ENCODE assay signal across 8 cellular contexts in the genomic region with DNA sequence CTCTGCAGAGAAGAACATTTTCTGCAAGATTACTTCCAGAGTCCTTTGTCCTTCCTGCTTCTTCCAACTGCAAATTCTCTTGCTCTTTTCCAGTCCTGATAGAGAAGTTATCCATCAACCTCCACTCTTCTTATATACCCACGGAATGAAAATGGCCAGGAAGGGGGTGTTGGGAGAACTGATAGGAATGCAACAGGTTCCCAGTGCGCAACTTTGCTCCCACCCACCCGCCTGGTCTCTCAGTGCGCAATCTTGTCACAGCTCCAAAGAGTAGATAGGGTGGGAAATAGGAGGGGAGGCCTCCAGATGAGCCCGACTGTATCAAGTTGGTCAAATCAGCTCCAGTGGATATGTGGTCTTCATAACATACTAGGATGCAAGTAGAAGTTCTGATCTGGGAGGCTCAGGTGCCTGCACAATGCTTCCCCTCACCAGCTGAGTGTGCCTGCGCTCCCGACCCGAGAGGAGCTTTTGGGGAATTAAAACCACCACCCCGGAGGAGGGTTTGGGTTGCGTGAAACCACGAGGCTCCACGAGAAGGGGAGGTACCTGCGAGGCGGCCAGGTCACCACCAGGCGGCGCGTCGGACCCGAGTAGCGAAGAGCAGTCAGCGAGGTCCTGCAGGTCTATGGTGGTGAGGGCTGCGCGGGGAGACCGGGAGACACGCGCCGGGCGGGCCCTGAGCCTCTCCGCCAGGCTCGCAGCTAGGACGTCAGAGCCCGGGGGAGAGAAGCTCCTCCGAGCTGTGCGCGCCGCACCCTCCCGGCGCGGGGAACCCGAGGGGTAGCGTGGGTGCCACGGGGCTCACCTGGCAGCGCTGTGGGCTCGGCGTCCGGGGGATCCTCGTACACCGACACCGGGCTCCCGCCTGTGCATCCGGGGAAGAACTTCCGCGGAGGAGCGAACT. TPM values are rescaled to one million over a fixed set of nuclear protein-coding genes. Genes with fewer than 3 reads are reported as not detected.
A peak's percentile ranks its signal among the peaks of the same experiment; 100 is the strongest.
DNase-seq lines count a peak whose midpoint lies in the region; ATAC-seq, FAIRE-seq and TF ChIP-seq lines count a peak whose summit lies in the region.

No MANE protein-coding gene starts in this region.

- ATAC-seq in GM18511 (IDR thresholded peaks at IDR 0.05; ENCODE audit: unreplicated experiment) (peak; percentile 52), HG03139 (IDR thresholded peaks at IDR 0.05; ENCODE audit: unreplicated experiment) (peak; percentile 54)
- peak; percentile 70 for ATAC-seq in activated CD4-positive, alpha-beta T cell treated with anti-CD3 and anti-CD28 coated beads for 36 hours
- ATAC-seq in naive thymus-derived CD8-positive, alpha-beta T cell, result peak; percentile 52 to 55

- H3K79me2 ChIP-seq in endothelial cell of umbilical vein (ENCODE audit: control insufficient read depth, insufficient read depth, low read length), result no peaks in the 10 kb centered on the region

- TF ChIP-seq CTCF in AG09309 (IDR thresholded peaks at IDR 0.05; ENCODE audit: control insufficient read depth, insufficient read depth, low read depth, low read length, missing control alignments), result peak; percentile 74
- peak; percentile 75 to 77 for TF ChIP-seq CTCF in endothelial cell of umbilical vein (IDR thresholded peaks at IDR 0.05; ENCODE audit: extremely low read depth in 1 of 2, insufficient read depth in 1 of 2, low read depth in 1 of 2, low read length in 2 of 2)

- H3K27ac Mint-ChIP-seq in activated CD4-positive, alpha-beta T cell treated with anti-CD3 and anti-CD28 coated beads for 36 hours, result no peak overlapping the region
- no peak overlapping the region for H3K27ac Mint-ChIP-seq in naive thymus-derived CD8-positive, alpha-beta T cell

- intact Hi-C loops in activated CD4-positive, alpha-beta T cell treated with anti-CD3 and anti-CD28 coated beads for 36 hours (cut with DNase I, micrococcal nuclease), result loop anchor here (1.0 to 5.0 kb wide), 3 partner anchors 81 to 465 kb away; a partner anchor contains a TSS
- intact Hi-C loops in endothelial cell of umbilical vein (cut with micrococcal nuclease), result loop anchor here (5.0 kb wide), 2 partner anchors 466 to 1591 kb away; a partner anchor contains a TSS

- no peak overlapping the region for H3K27ac ChIP-seq in endothelial cell of umbilical vein (ENCODE audit: insufficient read depth, low read depth, low read length)

- H4K20me1 ChIP-seq in endothelial cell of umbilical vein (replicated peaks; ENCODE audit: control insufficient read depth, extremely low read depth, insufficient read depth, low read length), result no peaks in the 10 kb centered on the region

- peaks cover 78% of the 10 kb centered on the region for H3K27me3 Mint-ChIP-seq in activated CD4-positive, alpha-beta T cell treated with anti-CD3 and anti-CD28 coated beads for 36 hours
- H3K27me3 Mint-ChIP-seq in naive thymus-derived CD8-positive, alpha-beta T cell, result peaks cover 59 to 91% (median 82%) of the 10 kb centered on the region in 5 donors

- peak overlapping the region; percentile 58 for H2AFZ ChIP-seq in endothelial cell of umbilical vein (ENCODE audit: low read depth, low read length)

- no peak for TF ChIP-seq POLR2A in endothelial cell of umbilical vein (IDR thresholded peaks at IDR 0.05; ENCODE audit: low read depth, low read length)

- no peaks in the 10 kb centered on the region for H3K9me3 Mint-ChIP-seq in activated CD4-positive, alpha-beta T cell treated with anti-CD3 and anti-CD28 coated beads for 36 hours (ENCODE audit: low read depth)
- peaks cover 0 to 4% (median 0%) of the 10 kb centered on the region in 9 donors for H3K9me3 Mint-ChIP-seq in naive thymus-derived CD8-positive, alpha-beta T cell

- CTCF ChIA-PET in activated CD4-positive, alpha-beta T cell treated with anti-CD3 and anti-CD28 coated beads for 36 hours (lab: Charles Lee), result interaction anchor here (0.5 to 1.8 kb wide), 14 partner anchors 9 to 617 kb away, joined by 3 to 7 read pairs (median 4); a partner anchor contains a TSS
- CTCF ChIA-PET in endothelial cell of umbilical vein (lab: Charles Lee), result interaction anchor here (0.9 to 1.8 kb wide), 3 partner anchors 9 to 39 kb away, joined by 4 to 7 read pairs (median 4); no protein-coding TSS in a partner anchor

- H3K36me3 Mint-ChIP-seq in activated CD4-positive, alpha-beta T cell treated with anti-CD3 and anti-CD28 coated beads for 36 hours (ENCODE audit: low read depth), result no peaks in the 10 kb centered on the region
- peaks cover 0 to under 1% (median 0%) of the 10 kb centered on the region in 3 donors for H3K36me3 Mint-ChIP-seq in naive thymus-derived CD8-positive, alpha-beta T cell

- peaks cover 8% of the 10 kb centered on the region for H3K4me1 ChIP-seq in endothelial cell of umbilical vein (ENCODE audit: control insufficient read depth, extremely low read depth, insufficient read depth, low read length)

- H3K9ac ChIP-seq in endothelial cell of umbilical vein (replicated peaks; ENCODE audit: extremely low read depth, insufficient read depth, low read length), result no peak overlapping the region

- H3K4me3 Mint-ChIP-seq in activated CD4-positive, alpha-beta T cell treated with anti-CD3 and anti-CD28 coated beads for 36 hours, result peak overlapping the region; percentile 61
- peak overlapping the region; percentile 52 to 77 (median 71) for H3K4me3 Mint-ChIP-seq in naive thymus-derived CD8-positive, alpha-beta T cell

- H3K4me3 ChIP-seq in AG09309 (ENCODE audit: control insufficient read depth, low read depth, low read length) (peak overlapping the region; percentile 47), endothelial cell of umbilical vein (replicated peaks in 1 of 3; ENCODE audit: insufficient read depth in 1 of 3, low read depth in 1 of 3, low read length in 3 of 3) (peak overlapping the region in 1 of 3 experiments; percentile 25)

- peak overlapping the region; percentile 57 for H3K4me2 ChIP-seq in endothelial cell of umbilical vein (ENCODE audit: insufficient read depth, low read length)

- POLR2A ChIA-PET in activated CD4-positive, alpha-beta T cell treated with anti-CD3 and anti-CD28 coated beads for 36 hours (lab: Charles Lee), result no interaction called here
- POLR2A ChIA-PET in endothelial cell of umbilical vein (lab: Charles Lee), result no interaction called here
- POLR2A ChIA-PET in naive thymus-derived CD8-positive, alpha-beta T cell (lab: Charles Lee), result interaction anchor here (1.4 kb wide), 1 partner anchor 11 kb away, joined by 4 read pairs; no protein-coding TSS in a partner anchor

- H3K9me3 ChIP-seq in endothelial cell of umbilical vein (replicated peaks; ENCODE audit: control insufficient read depth, insufficient read depth, low read length), result no peaks in the 10 kb centered on the region

- FAIRE-seq in endothelial cell of umbilical vein (lab: Jason Lieb, UNC), result peak; percentile 47

- dilution Hi-C loops in endothelial cell of umbilical vein (cut with MboI; ENCODE audit: extremely low pct_ligation_motif_present, low sequenced_read_pairs), result no loop called here

- H3K27me3 ChIP-seq in endothelial cell of umbilical vein (ENCODE audit: control insufficient read depth in 2 of 2, insufficient read depth in 2 of 2, low read length in 2 of 2), result peaks cover 84 to 95% of the 10 kb centered on the region in 2 experiments

- DNase-seq in AG09309 (ENCODE audit: low read depth) (no peak), NCI-H2227 treated with DMSO at 0.1 percent for 48 hours (lab: John Stamatoyannopoulos, UW) (peak; percentile 41), endothelial cell of umbilical vein (ENCODE audit: low read depth, low spot score) (peak; percentile 51), cortex of kidney (lab: John Stamatoyannopoulos, UW) (no peak)
- DNase-seq in activated CD4-positive, alpha-beta T cell treated with anti-CD3 and anti-CD28 coated beads for 36 hours, result peak; percentile 88
- peak in 5 of 10 donors; percentile 14 to 40 (median 31) for DNase-seq in naive thymus-derived CD8-positive, alpha-beta T cell

- no peaks in the 10 kb centered on the region for H3K36me3 ChIP-seq in endothelial cell of umbilical vein (ENCODE audit: control insufficient read depth in 2 of 2, extremely low read depth in 1 of 2, insufficient read depth in 2 of 2, low read length in 2 of 2)

- no TSS peak for BruUV-seq in endothelial cell of umbilical vein (replicated peaks; lab: Mats Ljungman, UMichigan)

- H3K9me1 ChIP-seq in endothelial cell of umbilical vein (replicated peaks; ENCODE audit: control insufficient read depth, extremely low read depth, insufficient read depth, low read length), result no peaks in the 10 kb centered on the region

- H3K4me1 Mint-ChIP-seq in activated CD4-positive, alpha-beta T cell treated with anti-CD3 and anti-CD28 coated beads for 36 hours, result peaks cover 37% of the 10 kb centered on the region
- H3K4me1 Mint-ChIP-seq in naive thymus-derived CD8-positive, alpha-beta T cell, result peaks cover 20 to 45% (median 44%) of the 10 kb centered on the region in 4 donors

RNA-seq across cellular contexts. Expression of a gene that starts 0.8 kb away (rescaled TPM):
- not detected for total RNA-seq in activated CD4-positive, alpha-beta T cell treated with anti-CD3 and anti-CD28 coated beads for 36 hours
- not detected in 2 replicates for total RNA-seq in endothelial cell of umbilical vein
- polyA plus RNA-seq in endothelial cell of umbilical vein, result not detected in 2 replicates
- 0.04 TPM in 1 of 2 replicates, not detected in the other for polyA plus RNA-seq in endothelial cell of umbilical vein (2011; cell fraction: cytosol; rRNA removed)
- polyA plus RNA-seq in endothelial cell of umbilical vein (2011; cell fraction: nucleus; rRNA removed), result not detected in 2 replicates
- polyA plus RNA-seq in endothelial cell of umbilical vein (2012), result not detected in 2 replicates
- not detected in 2 replicates for polyA minus RNA-seq in endothelial cell of umbilical vein
- 6.0 TPM for polyA minus RNA-seq in endothelial cell of umbilical vein (2011; cell fraction: cytosol; rRNA and poly(A)+ RNA removed)
- polyA minus RNA-seq in endothelial cell of umbilical vein (2011; cell fraction: nucleus; rRNA and poly(A)+ RNA removed), result not detected in 2 replicates
- total RNA-seq in naive thymus-derived CD8-positive, alpha-beta T cell, result not detected
- polyA plus RNA-seq in naive thymus-derived CD8-positive, alpha-beta T cell, result not detected

RNA-seq across cellular contexts. Expression of a gene that starts 7.1 kb away (rescaled TPM):
- total RNA-seq in activated CD4-positive, alpha-beta T cell treated with anti-CD3 and anti-CD28 coated beads for 36 hours, result not detected
- 0.58 and 0.88 TPM in 2 replicates for total RNA-seq in endothelial cell of umbilical vein
- polyA plus RNA-seq in endothelial cell of umbilical vein, result 0.37 and 0.60 TPM in 2 replicates
- 0.39 and 0.61 TPM in 2 replicates for polyA plus RNA-seq in endothelial cell of umbilical vein (2011; cell fraction: cytosol; rRNA removed)
- polyA plus RNA-seq in endothelial cell of umbilical vein (2011; cell fraction: nucleus; rRNA removed), result 0.53 and 0.54 TPM in 2 replicates
- polyA plus RNA-seq in endothelial cell of umbilical vein (2012), result 0.60 and 0.80 TPM in 2 replicates
- polyA minus RNA-seq in endothelial cell of umbilical vein, result 0.34 TPM in 1 of 2 replicates, not detected in the other
- polyA minus RNA-seq in endothelial cell of umbilical vein (2011; cell fraction: cytosol; rRNA and poly(A)+ RNA removed), result 6.6 TPM
- polyA minus RNA-seq in endothelial cell of umbilical vein (2011; cell fraction: nucleus; rRNA and poly(A)+ RNA removed), result not detected in 2 replicates
- total RNA-seq in naive thymus-derived CD8-positive, alpha-beta T cell, result not detected
- not detected for polyA plus RNA-seq in naive thymus-derived CD8-positive, alpha-beta T cell

RNA-seq across cellular contexts. Expression of a gene that starts 53.3 kb away (rescaled TPM):
- total RNA-seq in activated CD4-positive, alpha-beta T cell treated with anti-CD3 and anti-CD28 coated beads for 36 hours, result not detected
- total RNA-seq in endothelial cell of umbilical vein, result 0.14 and 0.22 TPM in 2 replicates
- 0.22 TPM in 2 replicates for polyA plus RNA-seq in endothelial cell of umbilical vein
- 0.06 and 0.08 TPM in 2 replicates for polyA plus RNA-seq in endothelial cell of umbilical vein (2011; cell fraction: cytosol; rRNA removed)
- 0.41 and 0.51 TPM in 2 replicates for polyA plus RNA-seq in endothelial cell of umbilical vein (2011; cell fraction: nucleus; rRNA removed)
- 0.15 TPM in 1 of 2 replicates, not detected in the other for polyA plus RNA-seq in endothelial cell of umbilical vein (2012)
- 0.23 TPM in 1 of 2 replicates, not detected in the other for polyA minus RNA-seq in endothelial cell of umbilical vein
- not detected for polyA minus RNA-seq in endothelial cell of umbilical vein (2011; cell fraction: cytosol; rRNA and poly(A)+ RNA removed)
- 0.34 TPM in 1 of 2 replicates, not detected in the other for polyA minus RNA-seq in endothelial cell of umbilical vein (2011; cell fraction: nucleus; rRNA and poly(A)+ RNA removed)
- total RNA-seq in naive thymus-derived CD8-positive, alpha-beta T cell, result not detected
- not detected for polyA plus RNA-seq in naive thymus-derived CD8-positive, alpha-beta T cell

Comparison
In these comparisons a context has a peak if more than half of its experiments do, and no peak if none do; other contexts are left out.
1. DNase-seq: peak in NCI-H2227 treated with DMSO at 0.1 percent for 48 hours (single experiment), activated CD4-positive, alpha-beta T cell treated with anti-CD3 and anti-CD28 coated beads for 36 hours (single experiment) and endothelial cell of umbilical vein (single experiment); none in AG09309 (single experiment) and cortex of kidney (single experiment).
2. Peak in every context shown above with its lines, with median percentiles within 50 percentile points of each other: ATAC-seq.